In genomic region chr7:88226201-88226600, GRCh38 we compare ENCODE assay signal across 22 cellular contexts.
"Had no signal": no experiment of that assay in that cellular context is flagged by ENCODE, and none has a peak within 500 bp of the region (broad histone marks: within the 10 kb centered on the region; RNA-seq: fewer than 3 reads in every experiment).

No MANE protein-coding gene starts in this region.

- H3K4me1 Mint-ChIP-seq: endodermal cell had no signal

- H3K27me3 ChIP-seq: dorsolateral prefrontal cortex, ovary, stomach had no signal

- H3K36me3 ChIP-seq: left ventricle myocardium inferior, ovary, sigmoid colon, stomach, thoracic aorta had no signal

- ATAC-seq: activated CD8-positive, alpha-beta T cell treated with anti-CD3 and anti-CD28 coated beads for 36 hours; natural killer cell; T-cell had no signal

- H3K27ac ChIP-seq: dorsolateral prefrontal cortex, left ventricle myocardium inferior, ovary, sigmoid colon, thoracic aorta had no signal

- H3K9me3 Mint-ChIP-seq: activated CD8-positive, alpha-beta T cell treated with anti-CD3 and anti-CD28 coated beads for 36 hours; activated naive CD8-positive, alpha-beta T cell treated with anti-CD3 and anti-CD28 coated beads, Interleukin-2, amount 10 ng/mL, durations not matched to agents 7 days and 5 days; activated T-helper 17 cell treated with anti-CD3 and anti-CD28 coated beads, Interleukin-2, amount 50 U/mL, for 72 hours; endodermal cell had no signal

- DNase-seq: activated CD4-positive, alpha-beta T cell treated with anti-CD3 and anti-CD28 coated beads for 48 hours; activated CD4-positive, CD25-positive, alpha-beta regulatory T cell; activated CD8-positive, alpha-beta T cell treated with anti-CD3 and anti-CD28 coated beads for 36 hours; activated naive CD4-positive, alpha-beta T cell treated with Interleukin-2 at 50 U/mL for 16 hours; activated naive CD8-positive, alpha-beta T cell treated with anti-CD3 and anti-CD28 coated beads, Interleukin-2, amount 10 ng/mL, durations not matched to agents 7 days and 5 days; activated T-cell treated with anti-CD3 and anti-CD28 coated beads, Interleukin-2, amount 50 U/mL, for 1 hour; amygdala; dorsolateral prefrontal cortex; endodermal cell; foreskin melanocyte; kidney; left ventricle myocardium inferior; natural killer cell; ovary; sigmoid colon; stimulated activated CD4-positive, alpha-beta T cell treated with anti-CD3 and anti-CD28 coated beads, Interleukin-4, amount 100 ng/mL, for 24 hours; stomach; T-cell had no signal

- H3K36me3 Mint-ChIP-seq: activated naive CD8-positive, alpha-beta T cell treated with anti-CD3 and anti-CD28 coated beads, Interleukin-2, amount 10 ng/mL, durations not matched to agents 7 days and 5 days; stimulated activated effector memory CD8-positive, alpha-beta T cell treated with anti-CD3 and anti-CD28 coated beads, Interleukin-12 subunit alpha, Interleukin-12 subunit beta, amount 100 ng/mL, for 72 hours had no signal

- H3K27ac Mint-ChIP-seq: activated CD8-positive, alpha-beta T cell treated with anti-CD3 and anti-CD28 coated beads for 36 hours; activated naive CD8-positive, alpha-beta T cell treated with anti-CD3 and anti-CD28 coated beads, Interleukin-2, amount 10 ng/mL, durations not matched to agents 7 days and 5 days; activated T-helper 17 cell treated with anti-CD3 and anti-CD28 coated beads, Interleukin-2, amount 50 U/mL, for 72 hours; endodermal cell; memory B cell; natural killer cell; stimulated activated effector memory CD8-positive, alpha-beta T cell treated with anti-CD3 and anti-CD28 coated beads, Interleukin-12 subunit alpha, Interleukin-12 subunit beta, amount 100 ng/mL, for 72 hours; T-cell had no signal

- H3K4me3 ChIP-seq: dorsolateral prefrontal cortex, left ventricle myocardium inferior, ovary, sigmoid colon, stomach, thoracic aorta had no signal

- H3K9me3 ChIP-seq: sigmoid colon, stomach, thoracic aorta had no signal

- H3K4me3 Mint-ChIP-seq: activated CD8-positive, alpha-beta T cell treated with anti-CD3 and anti-CD28 coated beads for 36 hours; activated naive CD8-positive, alpha-beta T cell treated with anti-CD3 and anti-CD28 coated beads, Interleukin-2, amount 10 ng/mL, durations not matched to agents 7 days and 5 days; activated T-helper 17 cell treated with anti-CD3 and anti-CD28 coated beads, Interleukin-2, amount 50 U/mL, for 72 hours; endodermal cell; memory B cell; natural killer cell; stimulated activated effector memory CD8-positive, alpha-beta T cell treated with anti-CD3 and anti-CD28 coated beads, Interleukin-12 subunit alpha, Interleukin-12 subunit beta, amount 100 ng/mL, for 72 hours; T-cell had no signal

- H3K27me3 Mint-ChIP-seq: activated naive CD8-positive, alpha-beta T cell treated with anti-CD3 and anti-CD28 coated beads, Interleukin-2, amount 10 ng/mL, durations not matched to agents 7 days and 5 days had no signal

- H3K4me1 ChIP-seq: sigmoid colon had no signal
